ENCODE assay signal across 25 cellular contexts in the genomic region with DNA sequence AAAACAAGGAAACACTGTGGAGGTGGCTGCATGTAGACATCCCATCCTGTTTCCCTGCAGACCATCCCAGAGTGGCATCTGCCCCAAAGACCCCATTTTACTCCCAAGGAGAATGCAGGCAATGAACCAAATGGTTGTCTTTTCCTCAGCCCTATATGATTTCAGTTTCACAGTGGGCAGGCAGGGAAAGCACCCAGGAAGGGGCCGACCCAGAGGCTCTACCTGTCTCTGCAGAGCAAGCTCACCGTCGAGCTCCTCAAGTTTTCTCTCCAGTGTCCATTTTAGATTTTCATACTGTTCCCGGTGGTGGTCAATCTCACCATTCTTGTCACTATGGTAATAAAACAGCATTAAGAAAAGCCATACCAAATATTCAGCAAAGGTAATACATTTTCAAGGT. TPM values are rescaled to one million over a fixed set of nuclear protein-coding genes. Genes with fewer than 3 reads are reported as not detected.
DNase-seq lines count a peak whose midpoint lies in the region; ATAC-seq and FAIRE-seq lines count a peak whose summit lies in the region.
"Had no signal": no experiment of that assay in that cellular context is flagged by ENCODE, and none has a peak within 500 bp of the region (broad histone marks: within the 10 kb centered on the region; RNA-seq: fewer than 3 reads in every experiment).

No MANE protein-coding gene starts in this region.

- peak; percentile 51 for ATAC-seq in activated naive CD8-positive, alpha-beta T cell treated with anti-CD3 and anti-CD28 coated beads, Interleukin-2, amount 10 ng/mL, durations not matched to agents 7 days and 5 days (ENCODE audit: low read depth)
- ATAC-seq in activated naive CD8-positive, alpha-beta T cell treated with anti-CD3 and anti-CD28 coated beads, Interleukin-2, amount 50 U/mL, for 24 hours, result no peak
- ATAC-seq in stimulated activated effector memory CD8-positive, alpha-beta T cell treated with anti-CD3 and anti-CD28 coated beads, Interleukin-12 subunit alpha, Interleukin-12 subunit beta, amount 100 ng/mL, for 72 hours, result no peak
- ATAC-seq: activated CD4-positive, CD25-positive, alpha-beta regulatory T cell treated with anti-CD3 and anti-CD28 coated beads, Interleukin-2, amount 50 U/mL, for 24 hours; left ventricle myocardium superior; right lobe of liver had no signal

- no peak for DNase-seq in activated naive CD8-positive, alpha-beta T cell treated with anti-CD3 and anti-CD28 coated beads, Interleukin-2, amount 10 ng/mL, durations not matched to agents 7 days and 5 days
- no peak for DNase-seq in activated naive CD8-positive, alpha-beta T cell treated with anti-CD3 and anti-CD28 coated beads, Interleukin-2, amount 50 U/mL, for 24 hours
- peak; percentile 47 for DNase-seq in GM19239 (ENCODE audit: insufficient read length, low spot score)
- peak; percentile 28 for DNase-seq in activated T-helper 1 cell treated with anti-CD3 and anti-CD28 coated beads, Interleukin-12 subunit alpha, Interleukin-12 subunit beta, Interleukin-2, Interleukin-4 antibody, amounts not matched to agents 30 ng/mL and 10 ng/mL and 1 ng/mL, durations not matched to agents 14 hours and 24 hours and 36 hours (ENCODE audit: low spot score)
- no peak for DNase-seq in stimulated activated effector memory CD8-positive, alpha-beta T cell treated with anti-CD3 and anti-CD28 coated beads, Interleukin-12 subunit alpha, Interleukin-12 subunit beta, amount 100 ng/mL, for 72 hours (ENCODE audit: low spot score in 2 of 2)
- DNase-seq in NCI-H1436 treated with DMSO at 0.1 percent for 48 hours (lab: John Stamatoyannopoulos, UW), result no peak
- no peak for DNase-seq in activated effector memory CD4-positive, alpha-beta T cell treated with anti-CD3 and anti-CD28 coated beads, Interleukin-2, amount 50 U/mL, for 16 hours
- DNase-seq: aorta; cortex of kidney; esophagus squamous epithelium; hippocampal formation; left ventricle myocardium superior; NCI-H2171 treated with DMSO at 0.1 percent for 48 hours; NCI-H524; NK-92 treated with Interleukin-12 subunit alpha and Interleukin-12 subunit beta, amount 100 ng/mL, for 24 hours; PC-9; right lobe of liver; SHP77; SW 1271; transverse colon had no signal

- H3K36me3 Mint-ChIP-seq in activated naive CD8-positive, alpha-beta T cell treated with anti-CD3 and anti-CD28 coated beads, Interleukin-2, amount 10 ng/mL, durations not matched to agents 7 days and 5 days, result peaks cover 28% of the 10 kb centered on the region
- H3K36me3 Mint-ChIP-seq in activated naive CD8-positive, alpha-beta T cell treated with anti-CD3 and anti-CD28 coated beads, Interleukin-2, amount 50 U/mL, for 24 hours (ENCODE audit: low read depth), result peaks cover 34% of the 10 kb centered on the region
- H3K36me3 Mint-ChIP-seq in activated T-helper 1 cell treated with anti-CD3 and anti-CD28 coated beads, Interleukin-12 subunit alpha, Interleukin-12 subunit beta, Interleukin-2, Interleukin-4 antibody, amounts not matched to agents 30 ng/mL and 10 ng/mL and 1 ng/mL, durations not matched to agents 14 hours and 24 hours and 36 hours (ENCODE audit: low read depth), result peaks cover 38% of the 10 kb centered on the region
- peaks cover 57% of the 10 kb centered on the region for H3K36me3 Mint-ChIP-seq in stimulated activated effector memory CD8-positive, alpha-beta T cell treated with anti-CD3 and anti-CD28 coated beads, Interleukin-12 subunit alpha, Interleukin-12 subunit beta, amount 100 ng/mL, for 72 hours

- H3K4me1 Mint-ChIP-seq in activated naive CD8-positive, alpha-beta T cell treated with anti-CD3 and anti-CD28 coated beads, Interleukin-2, amount 10 ng/mL, durations not matched to agents 7 days and 5 days, result peaks cover 53% of the 10 kb centered on the region
- peaks cover 48% of the 10 kb centered on the region for H3K4me1 Mint-ChIP-seq in activated naive CD8-positive, alpha-beta T cell treated with anti-CD3 and anti-CD28 coated beads, Interleukin-2, amount 50 U/mL, for 24 hours
- H3K4me1 Mint-ChIP-seq in activated T-helper 1 cell treated with anti-CD3 and anti-CD28 coated beads, Interleukin-12 subunit alpha, Interleukin-12 subunit beta, Interleukin-2, Interleukin-4 antibody, amounts not matched to agents 30 ng/mL and 10 ng/mL and 1 ng/mL, durations not matched to agents 14 hours and 24 hours and 36 hours (ENCODE audit: low read depth), result peaks cover 55% of the 10 kb centered on the region
- peaks cover 22% of the 10 kb centered on the region for H3K4me1 Mint-ChIP-seq in stimulated activated effector memory CD8-positive, alpha-beta T cell treated with anti-CD3 and anti-CD28 coated beads, Interleukin-12 subunit alpha, Interleukin-12 subunit beta, amount 100 ng/mL, for 72 hours
- H3K4me1 Mint-ChIP-seq: neural progenitor cell had no signal

- H3K27me3 Mint-ChIP-seq in activated naive CD8-positive, alpha-beta T cell treated with anti-CD3 and anti-CD28 coated beads, Interleukin-2, amount 10 ng/mL, durations not matched to agents 7 days and 5 days, result no peaks in the 10 kb centered on the region
- H3K27me3 Mint-ChIP-seq in activated naive CD8-positive, alpha-beta T cell treated with anti-CD3 and anti-CD28 coated beads, Interleukin-2, amount 50 U/mL, for 24 hours, result no peaks in the 10 kb centered on the region
- H3K27me3 Mint-ChIP-seq in activated T-helper 1 cell treated with anti-CD3 and anti-CD28 coated beads, Interleukin-12 subunit alpha, Interleukin-12 subunit beta, Interleukin-2, Interleukin-4 antibody, amounts not matched to agents 30 ng/mL and 10 ng/mL and 1 ng/mL, durations not matched to agents 14 hours and 24 hours and 36 hours (ENCODE audit: insufficient read depth), result peaks cover 2% of the 10 kb centered on the region

- peak overlapping the region; percentile 98 for H3K27ac Mint-ChIP-seq in activated naive CD8-positive, alpha-beta T cell treated with anti-CD3 and anti-CD28 coated beads, Interleukin-2, amount 10 ng/mL, durations not matched to agents 7 days and 5 days
- no peak overlapping the region for H3K27ac Mint-ChIP-seq in activated naive CD8-positive, alpha-beta T cell treated with anti-CD3 and anti-CD28 coated beads, Interleukin-2, amount 50 U/mL, for 24 hours
- peak overlapping the region; percentile 59 for H3K27ac Mint-ChIP-seq in activated T-helper 1 cell treated with anti-CD3 and anti-CD28 coated beads, Interleukin-12 subunit alpha, Interleukin-12 subunit beta, Interleukin-2, Interleukin-4 antibody, amounts not matched to agents 30 ng/mL and 10 ng/mL and 1 ng/mL, durations not matched to agents 14 hours and 24 hours and 36 hours
- H3K27ac Mint-ChIP-seq in stimulated activated effector memory CD8-positive, alpha-beta T cell treated with anti-CD3 and anti-CD28 coated beads, Interleukin-12 subunit alpha, Interleukin-12 subunit beta, amount 100 ng/mL, for 72 hours, result peak overlapping the region; percentile 37
- H3K27ac Mint-ChIP-seq: neural progenitor cell had no signal

- intact Hi-C loops in activated T-helper 1 cell treated with anti-CD3 and anti-CD28 coated beads, Interleukin-12 subunit alpha, Interleukin-12 subunit beta, Interleukin-2, Interleukin-4 antibody, amounts not matched to agents 30 ng/mL and 10 ng/mL and 1 ng/mL, durations not matched to agents 14 hours and 24 hours and 36 hours (cut with micrococcal nuclease), result no loop called here

- FAIRE-seq in GM19239 (lab: Jason Lieb, UNC), result no peak
- FAIRE-seq: frontal cortex, G401.6, TTC549 had no signal

- POLR2A ChIA-PET in activated naive CD8-positive, alpha-beta T cell treated with anti-CD3 and anti-CD28 coated beads, Interleukin-2, amount 10 ng/mL, durations not matched to agents 7 days and 5 days (lab: Charles Lee), result interaction anchor here (0.5 to 6.0 kb wide), 4 partner anchors 15 to 71 kb away, joined by 3 to 51 read pairs (median 8); partner anchors contain the start of genes CCDC57 and SLC16A3

- no peaks in the 10 kb centered on the region for H3K9me3 Mint-ChIP-seq in activated naive CD8-positive, alpha-beta T cell treated with anti-CD3 and anti-CD28 coated beads, Interleukin-2, amount 10 ng/mL, durations not matched to agents 7 days and 5 days
- no peaks in the 10 kb centered on the region for H3K9me3 Mint-ChIP-seq in activated naive CD8-positive, alpha-beta T cell treated with anti-CD3 and anti-CD28 coated beads, Interleukin-2, amount 50 U/mL, for 24 hours
- no peaks in the 10 kb centered on the region for H3K9me3 Mint-ChIP-seq in activated T-helper 1 cell treated with anti-CD3 and anti-CD28 coated beads, Interleukin-12 subunit alpha, Interleukin-12 subunit beta, Interleukin-2, Interleukin-4 antibody, amounts not matched to agents 30 ng/mL and 10 ng/mL and 1 ng/mL, durations not matched to agents 14 hours and 24 hours and 36 hours
- no peaks in the 10 kb centered on the region for H3K9me3 Mint-ChIP-seq in stimulated activated effector memory CD8-positive, alpha-beta T cell treated with anti-CD3 and anti-CD28 coated beads, Interleukin-12 subunit alpha, Interleukin-12 subunit beta, amount 100 ng/mL, for 72 hours
- H3K9me3 Mint-ChIP-seq: neural progenitor cell had no signal

- H3K4me3 Mint-ChIP-seq in activated naive CD8-positive, alpha-beta T cell treated with anti-CD3 and anti-CD28 coated beads, Interleukin-2, amount 10 ng/mL, durations not matched to agents 7 days and 5 days, result peak overlapping the region; percentile 83
- H3K4me3 Mint-ChIP-seq in activated naive CD8-positive, alpha-beta T cell treated with anti-CD3 and anti-CD28 coated beads, Interleukin-2, amount 50 U/mL, for 24 hours, result no peak overlapping the region
- H3K4me3 Mint-ChIP-seq in activated T-helper 1 cell treated with anti-CD3 and anti-CD28 coated beads, Interleukin-12 subunit alpha, Interleukin-12 subunit beta, Interleukin-2, Interleukin-4 antibody, amounts not matched to agents 30 ng/mL and 10 ng/mL and 1 ng/mL, durations not matched to agents 14 hours and 24 hours and 36 hours, result peak overlapping the region; percentile 59
- no peak overlapping the region for H3K4me3 Mint-ChIP-seq in stimulated activated effector memory CD8-positive, alpha-beta T cell treated with anti-CD3 and anti-CD28 coated beads, Interleukin-12 subunit alpha, Interleukin-12 subunit beta, amount 100 ng/mL, for 72 hours
- H3K4me3 Mint-ChIP-seq: neural progenitor cell had no signal

RNA-seq across cellular contexts. Expression of gene CCDC57, which starts 14.6 kb away (rescaled TPM):
- total RNA-seq in activated naive CD8-positive, alpha-beta T cell treated with anti-CD3 and anti-CD28 coated beads, Interleukin-2, amount 10 ng/mL, durations not matched to agents 7 days and 5 days, result 10 to 100 TPM; 79.5 to 81.7 TPM
- total RNA-seq in activated T-helper 1 cell treated with anti-CD3 and anti-CD28 coated beads, Interleukin-12 subunit alpha, Interleukin-12 subunit beta, Interleukin-2, Interleukin-4 antibody, amounts not matched to agents 30 ng/mL and 10 ng/mL and 1 ng/mL, durations not matched to agents 14 hours and 24 hours and 36 hours, result 59.5 and 60.8 TPM in 2 replicates

RNA-seq across cellular contexts. Expression of gene SLC16A3, which starts 30.8 kb away (rescaled TPM):
- 100 to 1,000 TPM; 195 to 211 TPM for total RNA-seq in activated naive CD8-positive, alpha-beta T cell treated with anti-CD3 and anti-CD28 coated beads, Interleukin-2, amount 10 ng/mL, durations not matched to agents 7 days and 5 days
- total RNA-seq in activated T-helper 1 cell treated with anti-CD3 and anti-CD28 coated beads, Interleukin-12 subunit alpha, Interleukin-12 subunit beta, Interleukin-2, Interleukin-4 antibody, amounts not matched to agents 30 ng/mL and 10 ng/mL and 1 ng/mL, durations not matched to agents 14 hours and 24 hours and 36 hours, result 111 and 115 TPM in 2 replicates

Comparison
In these comparisons a context has a peak if more than half of its experiments do, and no peak if none do; other contexts are left out.
1. H3K4me3 Mint-ChIP-seq: peak in activated naive CD8-positive, alpha-beta T cell treated with anti-CD3 and anti-CD28 coated beads, Interleukin-2, amount 10 ng/mL, durations not matched to agents 7 days and 5 days (single experiment) and activated T-helper 1 cell treated with anti-CD3 and anti-CD28 coated beads, Interleukin-12 subunit alpha, Interleukin-12 subunit beta, Interleukin-2, Interleukin-4 antibody, amounts not matched to agents 30 ng/mL and 10 ng/mL and 1 ng/mL, durations not matched to agents 14 hours and 24 hours and 36 hours (single experiment); none in activated naive CD8-positive, alpha-beta T cell treated with anti-CD3 and anti-CD28 coated beads, Interleukin-2, amount 50 U/mL, for 24 hours (single experiment) and stimulated activated effector memory CD8-positive, alpha-beta T cell treated with anti-CD3 and anti-CD28 coated beads, Interleukin-12 subunit alpha, Interleukin-12 subunit beta, amount 100 ng/mL, for 72 hours (single experiment).
2. DNase-seq: peak in GM19239 (single experiment) and activated T-helper 1 cell treated with anti-CD3 and anti-CD28 coated beads, Interleukin-12 subunit alpha, Interleukin-12 subunit beta, Interleukin-2, Interleukin-4 antibody, amounts not matched to agents 30 ng/mL and 10 ng/mL and 1 ng/mL, durations not matched to agents 14 hours and 24 hours and 36 hours (single experiment); none in activated naive CD8-positive, alpha-beta T cell treated with anti-CD3 and anti-CD28 coated beads, Interleukin-2, amount 10 ng/mL, durations not matched to agents 7 days and 5 days (single experiment), activated naive CD8-positive, alpha-beta T cell treated with anti-CD3 and anti-CD28 coated beads, Interleukin-2, amount 50 U/mL, for 24 hours (single experiment), stimulated activated effector memory CD8-positive, alpha-beta T cell treated with anti-CD3 and anti-CD28 coated beads, Interleukin-12 subunit alpha, Interleukin-12 subunit beta, amount 100 ng/mL, for 72 hours (0 of 2), NCI-H1436 treated with DMSO at 0.1 percent for 48 hours (single experiment) and activated effector memory CD4-positive, alpha-beta T cell treated with anti-CD3 and anti-CD28 coated beads, Interleukin-2, amount 50 U/mL, for 16 hours (single experiment).